Comparison of ENCODE assay signal across 1 cellular context in genomic region chr17:50898369-50899004, GRCh38.
TF ChIP-seq lines count a peak whose summit lies in the region.

No MANE protein-coding gene starts in this region.

TF ChIP-seq in HEK293, 187 proteins besides CTCF, POLR2A, EP300 and RAD21 (continued from another document and continues in another):
- TF ChIP-seq ZNF362 (tag by site-specific recombination; IDR thresholded peaks at IDR 0.05) (no peak), ZNF654 (tag by site-specific recombination; IDR thresholded peaks at IDR 0.05; ENCODE audit: low read depth) (0 out of 2 replicates have a peak, but pooled peaks have one; percentile 4), SP2 (tag by site-specific recombination; IDR thresholded peaks at IDR 0.05) (no peak), ZNF121 (tag by site-specific recombination; IDR thresholded peaks at IDR 0.05) (peak; percentile 94), ZNF23 (tag by site-specific recombination; IDR thresholded peaks at IDR 0.05; ENCODE audit: borderline replicate concordance) (no peak), SALL2 (tag by site-specific recombination; IDR thresholded peaks at IDR 0.05; ENCODE audit: borderline replicate concordance) (no peak), ZNF239 (tag by site-specific recombination; IDR thresholded peaks at IDR 0.05) (no peak), ZBTB8A (tag by site-specific recombination; IDR thresholded peaks at IDR 0.05) (peak; percentile 65; the same call in 1 of the 2 replicates), ZNF248 (tag by site-specific recombination; IDR thresholded peaks at IDR 0.05) (no peak), KLF17 (tag by site-specific recombination; IDR thresholded peaks at IDR 0.05) (no peak), ZNF146 (tag by site-specific recombination; IDR thresholded peaks at IDR 0.05) (no peak), ZNF202 (tag by site-specific recombination; IDR thresholded peaks at IDR 0.05; ENCODE audit: borderline replicate concordance) (peak; percentile 70; the same call in 1 of the 2 replicates), ZNF529 (tag by site-specific recombination; IDR thresholded peaks at IDR 0.05; ENCODE audit: insufficient replicate concordance) (no peak), BCL11A (tag by site-specific recombination; IDR thresholded peaks at IDR 0.05; ENCODE audit: low read depth) (no peak), ZNF416 (tag by site-specific recombination; IDR thresholded peaks at IDR 0.05) (no peak), ZNF223 (tag by site-specific recombination; IDR thresholded peaks at IDR 0.05) (0 out of 2 replicates have a peak, but pooled peaks have one; percentile 40), TCF7L2 (IDR thresholded peaks at IDR 0.05; ENCODE audit: borderline replicate concordance, low read depth, low read length) (no peak), REPIN1 (tag by site-specific recombination; IDR thresholded peaks at IDR 0.05; ENCODE audit: low read depth) (no peak), ZNF426 (tag by site-specific recombination; IDR thresholded peaks at IDR 0.05) (peak; percentile 68), ZNF140 (tag by site-specific recombination; IDR thresholded peaks at IDR 0.05) (0 out of 2 replicates have a peak, but pooled peaks have one; percentile 12), ZNF664 (tag by site-specific recombination; IDR thresholded peaks at IDR 0.05) (0 out of 2 replicates have a peak, but pooled peaks have one; percentile 24), ZNF132 (tag by site-specific recombination; IDR thresholded peaks at IDR 0.05; ENCODE audit: borderline replicate concordance) (no peak), ZNF433 (tag by site-specific recombination; IDR thresholded peaks at IDR 0.05; ENCODE audit: low read depth) (peak; percentile 58; the same call in 1 of the 2 replicates), ZNF513 (tag by site-specific recombination; IDR thresholded peaks at IDR 0.05) (no peak), ZNF621 (tag by site-specific recombination; IDR thresholded peaks at IDR 0.05) (no peak), KLF10 (tag by site-specific recombination; IDR thresholded peaks at IDR 0.05) (no peak), REST (tag by site-specific recombination; IDR thresholded peaks at IDR 0.05) (peak; percentile 61; the same call in 1 of the 2 replicates), ZNF623 (tag by site-specific recombination; IDR thresholded peaks at IDR 0.05) (peak; percentile 67), ZNF398 (tag by site-specific recombination; IDR thresholded peaks at IDR 0.05) (no peak), ZNF19 (tag by site-specific recombination; IDR thresholded peaks at IDR 0.05; ENCODE audit: low read depth) (no peak), ZNF354C (tag by site-specific recombination; IDR thresholded peaks at IDR 0.05; ENCODE audit: borderline replicate concordance, low read depth) (0 out of 2 replicates have a peak, but pooled peaks have one; percentile 44), ZNF341 (tag by site-specific recombination; IDR thresholded peaks at IDR 0.05; ENCODE audit: low read depth) (0 out of 2 replicates have a peak, but pooled peaks have one; percentile 12), SETDB1 (IDR thresholded peaks at IDR 0.05; ENCODE audit: insufficient read length, low read length) (no peak), OVOL3 (tag by site-specific recombination; IDR thresholded peaks at IDR 0.05) (0 out of 2 replicates have a peak, but pooled peaks have one; percentile 16), ZIC2 (tag by site-specific recombination; IDR thresholded peaks at IDR 0.05) (no peak), GLIS1 (tag by site-specific recombination; IDR thresholded peaks at IDR 0.05) (no peak), BCL6B (tag by site-specific recombination; IDR thresholded peaks at IDR 0.05) (no peak), ZNF211 (tag by site-specific recombination; IDR thresholded peaks at IDR 0.05; ENCODE audit: low read depth) (no peak), ZNF18 (tag by site-specific recombination; IDR thresholded peaks at IDR 0.05) (no peak), ZNF473 (tag by site-specific recombination; IDR thresholded peaks at IDR 0.05) (no peak), ZNF596 (tag by site-specific recombination; IDR thresholded peaks at IDR 0.05) (no peak), ZNF560 (tag by site-specific recombination; IDR thresholded peaks at IDR 0.05; ENCODE audit: borderline replicate concordance) (peak; percentile 76; the same call in 1 of the 2 replicates), ZNF138 (tag by site-specific recombination; IDR thresholded peaks at IDR 0.05; ENCODE audit: borderline replicate concordance) (no peak), ZNF670 (tag by site-specific recombination; IDR thresholded peaks at IDR 0.05; ENCODE audit: low read depth) (no peak), ZNF624 (tag by site-specific recombination; IDR thresholded peaks at IDR 0.05) (no peak), FEZF1 (tag by site-specific recombination; IDR thresholded peaks at IDR 0.05) (no peak), ZNF510 (tag by site-specific recombination; IDR thresholded peaks at IDR 0.05; ENCODE audit: insufficient replicate concordance) (no peak), ZNF530 (tag by site-specific recombination; IDR thresholded peaks at IDR 0.05; ENCODE audit: low read depth) (no peak), KLF9 (tag by site-specific recombination; IDR thresholded peaks at IDR 0.05; ENCODE audit: low read depth) (no peak), BCL11B (tag by site-specific recombination; IDR thresholded peaks at IDR 0.05; ENCODE audit: low read depth) (no peak), ZNF518A (tag by site-specific recombination; conservative IDR thresholded peaks at IDR 0.05; ENCODE audit: low read depth) (peak; percentile 75)
